ENCODE assay signal across 9 cellular contexts in genomic region chr5:41510176-41510831, GRCh38. TPM values are rescaled to one million over a fixed set of nuclear protein-coding genes. Genes with fewer than 3 reads are reported as not detected.
DNase-seq lines count a peak whose midpoint lies in the region; ATAC-seq and TF ChIP-seq lines count a peak whose summit lies in the region.
"Had no signal": no experiment of that assay in that cellular context is flagged by ENCODE, and none has a peak within 500 bp of the region (broad histone marks: within the 10 kb centered on the region; RNA-seq: fewer than 3 reads in every experiment).

A gene with protein sequence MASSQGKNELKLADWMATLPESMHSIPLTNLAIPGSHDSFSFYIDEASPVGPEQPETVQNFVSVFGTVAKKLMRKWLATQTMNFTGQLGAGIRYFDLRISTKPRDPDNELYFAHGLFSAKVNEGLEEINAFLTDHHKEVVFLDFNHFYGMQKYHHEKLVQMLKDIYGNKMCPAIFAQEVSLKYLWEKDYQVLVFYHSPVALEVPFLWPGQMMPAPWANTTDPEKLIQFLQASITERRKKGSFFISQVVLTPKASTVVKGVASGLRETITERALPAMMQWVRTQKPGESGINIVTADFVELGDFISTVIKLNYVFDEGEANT (minus strand): TSS chr5:41510601. CDS start chr5:41510526, 75 bp downstream.

- no peaks in the 10 kb centered on the region for H3K9me3 Mint-ChIP-seq in activated CD4-positive, alpha-beta T cell treated with anti-CD3 and anti-CD28 coated beads, Interleukin-2, amount 10 ng/mL, durations not matched to agents 7 days and 5 days

- H3K4me1 ChIP-seq in tibial artery: peaks cover 0 to 18% (median 13%) of the 10 kb centered on the region in 4 donors

- H3K4me3 Mint-ChIP-seq in activated CD4-positive, alpha-beta T cell treated with anti-CD3 and anti-CD28 coated beads, Interleukin-2, amount 10 ng/mL, durations not matched to agents 7 days and 5 days: no peak within 1 kb of the TSS
- H3K4me3 Mint-ChIP-seq: CD4-positive, CD25-positive, alpha-beta regulatory T cell had no signal

- H3K27ac ChIP-seq in brain microvascular endothelial cell (no peak within 1 kb of the TSS), tibial artery (peak within 1 kb of the TSS; percentile 2 to 39)

- no peak for DNase-seq in activated CD4-positive, alpha-beta T cell treated with anti-CD3 and anti-CD28 coated beads, Interleukin-2, amount 10 ng/mL, durations not matched to agents 7 days and 5 days
- DNase-seq in activated CD4-positive, alpha-beta T cell treated with anti-CD3 and anti-CD28 coated beads, Interleukin-2, amount 50 U/mL, for 1 hour: no peak
- DNase-seq in brain microvascular endothelial cell (no peak), kidney epithelial cell (ENCODE audit: low read depth) (no peak), tibial artery (peak; percentile 28 to 74), NOMO-1 treated with dmso at 0.1 percent for 144 hours (lab: John Stamatoyannopoulos, UW; ENCODE audit: unreplicated experiment) (no peak)
- DNase-seq: CD4-positive, CD25-positive, alpha-beta regulatory T cell had no signal

- TF ChIP-seq CTCF in brain microvascular endothelial cell (IDR thresholded peaks at IDR 0.05; ENCODE audit: low read depth, low read length, missing control alignments) (no peak), kidney epithelial cell (IDR thresholded peaks at IDR 0.05; ENCODE audit: insufficient read depth, low read length, poor library complexity, severe bottlenecking) (no peak), tibial artery (IDR thresholded peaks at IDR 0.05) (no peak)

- H3K27ac Mint-ChIP-seq in activated CD4-positive, alpha-beta T cell treated with anti-CD3 and anti-CD28 coated beads, Interleukin-2, amount 10 ng/mL, durations not matched to agents 7 days and 5 days: peak within 1 kb of the TSS; percentile 4
- H3K27ac Mint-ChIP-seq: CD4-positive, CD25-positive, alpha-beta regulatory T cell had no signal

- no peak for ATAC-seq in GM21737 (IDR thresholded peaks at IDR 0.05; ENCODE audit: unreplicated experiment)
- ATAC-seq in GM19397 (IDR thresholded peaks at IDR 0.05; ENCODE audit: unreplicated experiment): no peak

- H3K4me1 Mint-ChIP-seq in activated CD4-positive, alpha-beta T cell treated with anti-CD3 and anti-CD28 coated beads, Interleukin-2, amount 10 ng/mL, durations not matched to agents 7 days and 5 days: peaks cover 2% of the 10 kb centered on the region

- intact Hi-C loops in tibial artery (cut with DNase I; ENCODE audit: low total_unique reads): no loop called here

- H3K27me3 ChIP-seq in brain microvascular endothelial cell (replicated peaks): peaks cover 10% of the 10 kb centered on the region
- H3K27me3 ChIP-seq in kidney epithelial cell (ENCODE audit: control insufficient read depth, insufficient read depth, low read length): peaks cover 24% of the 10 kb centered on the region
- peaks cover 0 to 11% of the 10 kb centered on the region in 2 donors for H3K27me3 ChIP-seq in tibial artery

- H3K36me3 ChIP-seq in brain microvascular endothelial cell (replicated peaks) (no peaks in the 10 kb centered on the region), kidney epithelial cell (ENCODE audit: control insufficient read depth, insufficient read depth, low read length) (no peaks in the 10 kb centered on the region), tibial artery (no peaks in the 10 kb centered on the region)

- no peaks in the 10 kb centered on the region for H3K36me3 Mint-ChIP-seq in activated CD4-positive, alpha-beta T cell treated with anti-CD3 and anti-CD28 coated beads, Interleukin-2, amount 10 ng/mL, durations not matched to agents 7 days and 5 days (ENCODE audit: low read depth)
- H3K36me3 Mint-ChIP-seq: CD4-positive, CD25-positive, alpha-beta regulatory T cell had no signal

- CTCF ChIA-PET in activated CD4-positive, alpha-beta T cell treated with anti-CD3 and anti-CD28 coated beads, Interleukin-2, amount 10 ng/mL, durations not matched to agents 7 days and 5 days (lab: Charles Lee): interaction anchor here (1.0 kb wide), 1 partner anchor 15 kb away, joined by 3 read pairs; no protein-coding TSS in a partner anchor

- POLR2A ChIA-PET in activated CD4-positive, alpha-beta T cell treated with anti-CD3 and anti-CD28 coated beads, Interleukin-2, amount 10 ng/mL, durations not matched to agents 7 days and 5 days (lab: Charles Lee): no interaction called here

- in situ Hi-C loops in brain microvascular endothelial cell (cut with HindIII; ENCODE audit: low pct_ligation_motif_present, low sequenced_read_pairs): no loop called here

- H3K27me3 Mint-ChIP-seq in activated CD4-positive, alpha-beta T cell treated with anti-CD3 and anti-CD28 coated beads, Interleukin-2, amount 10 ng/mL, durations not matched to agents 7 days and 5 days: peaks cover 30% of the 10 kb centered on the region

- H3K9me3 ChIP-seq in tibial artery: no peaks in the 10 kb centered on the region

- H3K4me3 ChIP-seq in brain microvascular endothelial cell (ENCODE audit: low read depth, low read length) (peak within 1 kb of the TSS; percentile 29), kidney epithelial cell (ENCODE audit: low read depth, low read length) (peak within 1 kb of the TSS; percentile 18), tibial artery (peak within 1 kb of the TSS; percentile 53 to 66)

RNA-seq across cellular contexts. Expression of the gene that starts here (rescaled TPM):
- total RNA-seq in activated CD4-positive, alpha-beta T cell treated with anti-CD3 and anti-CD28 coated beads, Interleukin-2, amount 10 ng/mL, durations not matched to agents 7 days and 5 days: not detected
- total RNA-seq in kidney epithelial cell: 0.48 and 0.84 TPM in 2 replicates
- total RNA-seq: CD4-positive, CD25-positive, alpha-beta regulatory T cell had no signal

Comparison
In these comparisons a context has a peak if more than half of its experiments do, and no peak if none do; other contexts are left out.
1. DNase-seq: peak in tibial artery (2 of 2); none in activated CD4-positive, alpha-beta T cell treated with anti-CD3 and anti-CD28 coated beads, Interleukin-2, amount 10 ng/mL, durations not matched to agents 7 days and 5 days (single experiment), activated CD4-positive, alpha-beta T cell treated with anti-CD3 and anti-CD28 coated beads, Interleukin-2, amount 50 U/mL, for 1 hour (single experiment), brain microvascular endothelial cell (single experiment), kidney epithelial cell (single experiment) and NOMO-1 treated with dmso at 0.1 percent for 144 hours (single experiment).
2. Peak in every context shown above with its lines, with median percentiles within 50 percentile points of each other: H3K4me3 ChIP-seq.